8 cellular contexts compared by ENCODE assay signal in the genomic region with DNA sequence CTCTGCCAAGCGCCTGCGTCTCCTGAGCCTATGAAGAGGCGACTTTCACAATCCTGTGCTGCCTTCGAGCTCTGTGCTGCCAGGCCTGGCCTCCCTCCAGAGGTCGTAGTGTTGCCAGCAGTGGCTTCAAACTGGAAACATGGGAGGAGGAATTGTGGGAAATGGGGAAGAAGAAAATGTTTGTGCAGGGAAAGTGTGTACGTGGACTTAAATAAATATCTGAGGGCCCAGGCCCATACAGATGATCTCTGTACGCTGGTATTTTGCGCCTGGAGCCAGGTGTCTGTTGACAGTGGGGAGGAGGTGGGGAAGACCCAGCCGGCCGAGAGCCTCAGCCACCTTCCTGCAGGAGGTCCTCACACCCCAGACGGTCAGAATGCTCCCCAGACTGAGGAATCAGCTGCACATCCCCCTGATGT. TPM values are rescaled to one million over a fixed set of nuclear protein-coding genes. Genes with fewer than 3 reads are reported as not detected.
A peak's percentile ranks its signal among the peaks of the same experiment; 100 is the strongest.
DNase-seq lines count a peak whose midpoint lies in the region; ATAC-seq, FAIRE-seq and TF ChIP-seq lines count a peak whose summit lies in the region.

No MANE protein-coding gene starts in this region.

- 15% methylated on average over 11 of the region's 11 CpGs for WGBS in suprapubic skin

- peak overlapping the region; percentile 95 for H3K27ac ChIP-seq in suprapubic skin

- peaks cover 11% of the 10 kb centered on the region for H3K36me3 Mint-ChIP-seq in activated naive CD4-positive, alpha-beta T cell treated with anti-CD3 and anti-CD28 coated beads, Interleukin-2, amount 50 U/mL, for 24 hours
- peaks cover 31% of the 10 kb centered on the region for H3K36me3 Mint-ChIP-seq in memory B cell

- no peak for DNase-seq in activated naive CD4-positive, alpha-beta T cell treated with anti-CD3 and anti-CD28 coated beads, Interleukin-2, amount 50 U/mL, for 16 hours
- DNase-seq in cerebellar cortex (ENCODE audit: low spot score) (peak; percentile 85), memory B cell (ENCODE audit: low spot score in 2 of 2) (no peak), suprapubic skin (ENCODE audit: low spot score in 2 of 2) (peak; percentile 95), urothelium cell line (ENCODE audit: low spot score) (no peak)
- no peak for DNase-seq in activated CD8-positive, alpha-beta memory T cell treated with anti-CD3 and anti-CD28 coated beads, Interleukin-2, amount 50 U/mL, for 48 hours

- no peak for TF ChIP-seq CTCF in suprapubic skin (IDR thresholded peaks at IDR 0.05)

- peak overlapping the region; percentile 88 for H3K4me3 Mint-ChIP-seq in activated naive CD4-positive, alpha-beta T cell treated with anti-CD3 and anti-CD28 coated beads, Interleukin-2, amount 50 U/mL, for 24 hours
- H3K4me3 Mint-ChIP-seq in memory B cell = peak overlapping the region; percentile 64

- H3K9me3 Mint-ChIP-seq in activated naive CD4-positive, alpha-beta T cell treated with anti-CD3 and anti-CD28 coated beads, Interleukin-2, amount 50 U/mL, for 24 hours = no peaks in the 10 kb centered on the region
- no peaks in the 10 kb centered on the region for H3K9me3 Mint-ChIP-seq in memory B cell

- ATAC-seq in memory B cell (ENCODE audit: low read depth) (no peak), GM18498 (IDR thresholded peaks at IDR 0.05; ENCODE audit: unreplicated experiment) (no peak)

- TF ChIP-seq POLR2A in suprapubic skin (IDR thresholded peaks at IDR 0.05) = no peak

- peaks cover 85% of the 10 kb centered on the region for H3K4me1 Mint-ChIP-seq in activated naive CD4-positive, alpha-beta T cell treated with anti-CD3 and anti-CD28 coated beads, Interleukin-2, amount 50 U/mL, for 24 hours
- peaks cover 40% of the 10 kb centered on the region for H3K4me1 Mint-ChIP-seq in memory B cell

- no peak for TF ChIP-seq EP300 in suprapubic skin (IDR thresholded peaks at IDR 0.05)

- peak overlapping the region; percentile 39 for H3K4me3 ChIP-seq in suprapubic skin

- H3K36me3 ChIP-seq in suprapubic skin = peaks cover 29% of the 10 kb centered on the region

- H3K27me3 Mint-ChIP-seq in activated naive CD4-positive, alpha-beta T cell treated with anti-CD3 and anti-CD28 coated beads, Interleukin-2, amount 50 U/mL, for 24 hours = no peaks in the 10 kb centered on the region
- H3K27me3 Mint-ChIP-seq in memory B cell = no peaks in the 10 kb centered on the region

- peak overlapping the region; percentile 99 for H3K27ac Mint-ChIP-seq in activated naive CD4-positive, alpha-beta T cell treated with anti-CD3 and anti-CD28 coated beads, Interleukin-2, amount 50 U/mL, for 24 hours
- H3K27ac Mint-ChIP-seq in memory B cell = peak overlapping the region; percentile 99

- no peak for FAIRE-seq in urothelium cell line (lab: Jason Lieb, UNC)

- H3K9me3 ChIP-seq in suprapubic skin = no peaks in the 10 kb centered on the region

- H3K27me3 ChIP-seq in suprapubic skin = no peaks in the 10 kb centered on the region

- H3K4me1 ChIP-seq in suprapubic skin = peaks cover 63% of the 10 kb centered on the region

RNA-seq across cellular contexts. Expression of a gene that starts 44.6 kb away (rescaled TPM):
- 100 to 1,000 TPM in 1 of 4 donors, 10 to 100 TPM in 3; 65.8 to 101 (median 85.9) TPM for total RNA-seq in suprapubic skin

Comparison
In these comparisons a context has a peak if more than half of its experiments do, and no peak if none do; other contexts are left out.
1. DNase-seq: peak in cerebellar cortex (single experiment) and suprapubic skin (2 of 2); none in activated naive CD4-positive, alpha-beta T cell treated with anti-CD3 and anti-CD28 coated beads, Interleukin-2, amount 50 U/mL, for 16 hours (single experiment), memory B cell (0 of 2), activated CD8-positive, alpha-beta memory T cell treated with anti-CD3 and anti-CD28 coated beads, Interleukin-2, amount 50 U/mL, for 48 hours (single experiment) and urothelium cell line (single experiment).